ENCODE assay signal across 25 cellular contexts in the genomic region with DNA sequence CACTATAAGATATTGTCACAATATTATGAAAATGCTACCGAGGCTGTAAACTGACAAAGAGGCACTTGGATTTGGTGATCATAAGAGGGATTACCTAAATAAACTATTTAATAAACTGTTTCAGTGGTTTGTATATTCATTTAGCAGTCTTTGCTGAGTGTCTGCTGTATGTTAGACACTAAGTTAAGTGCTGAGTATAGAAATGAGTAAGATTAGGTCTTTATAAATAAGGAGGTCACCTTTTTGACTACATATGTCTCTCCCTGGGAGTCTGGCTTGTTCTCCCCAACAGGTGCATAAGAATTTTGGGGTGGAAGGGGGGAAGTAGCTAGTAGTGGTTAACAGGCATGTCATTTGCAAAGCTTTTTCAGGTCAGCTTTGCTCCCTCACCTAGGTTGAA.
"Had no signal": no experiment of that assay in that cellular context is flagged by ENCODE, and none has a peak within 500 bp of the region (broad histone marks: within the 10 kb centered on the region; RNA-seq: fewer than 3 reads in every experiment).

No MANE protein-coding gene starts in this region.

- ATAC-seq: activated CD8-positive, alpha-beta T cell treated with anti-CD3 and anti-CD28 coated beads for 36 hours; esophagus mucosa; gastrocnemius medialis; heart left ventricle; mucosa of descending colon; naive thymus-derived CD4-positive, alpha-beta T cell; right lobe of liver had no signal

- H3K4me3 ChIP-seq: gastrocnemius medialis, heart left ventricle, left ventricle myocardium inferior, mucosa of descending colon, ovary, right lobe of liver, tibial nerve, uterus had no signal

- H3K36me3 ChIP-seq: ovary, uterus had no signal

- H3K4me3 Mint-ChIP-seq: activated CD4-positive, alpha-beta T cell treated with anti-CD3 and anti-CD28 coated beads, Interleukin-2, amount 10 ng/mL, durations not matched to agents 24 days and 14 days; activated CD8-positive, alpha-beta T cell treated with anti-CD3 and anti-CD28 coated beads for 36 hours; activated T-cell treated with anti-CD3 and anti-CD28 coated beads, Interleukin-2, amount 50 U/mL, for 24 hours; central memory CD8-positive, alpha-beta T cell; naive thymus-derived CD4-positive, alpha-beta T cell; T-helper 2 cell treated with Interferon-gamma antibody and Interleukin-4, amounts not matched to agents 5 μg/mL and 100 μg/mL, for 36 hours had no signal

- H3K27ac ChIP-seq: gastrocnemius medialis, heart left ventricle, left ventricle myocardium inferior, ovary, right lobe of liver, tibial nerve, uterus had no signal

- H3K27ac Mint-ChIP-seq: activated CD4-positive, alpha-beta T cell treated with anti-CD3 and anti-CD28 coated beads, Interleukin-2, amount 10 ng/mL, durations not matched to agents 24 days and 14 days; activated CD8-positive, alpha-beta T cell treated with anti-CD3 and anti-CD28 coated beads for 36 hours; activated T-cell treated with anti-CD3 and anti-CD28 coated beads, Interleukin-2, amount 50 U/mL, for 24 hours; T-helper 2 cell treated with Interferon-gamma antibody and Interleukin-4, amounts not matched to agents 5 μg/mL and 100 μg/mL, for 36 hours had no signal

- H3K9me3 Mint-ChIP-seq: activated CD4-positive, alpha-beta T cell treated with anti-CD3 and anti-CD28 coated beads, Interleukin-2, amount 10 ng/mL, durations not matched to agents 24 days and 14 days; activated CD8-positive, alpha-beta T cell treated with anti-CD3 and anti-CD28 coated beads for 36 hours; activated T-cell treated with anti-CD3 and anti-CD28 coated beads, Interleukin-2, amount 50 U/mL, for 24 hours; central memory CD8-positive, alpha-beta T cell; immature natural killer cell; T-helper 2 cell treated with Interferon-gamma antibody and Interleukin-4, amounts not matched to agents 5 μg/mL and 100 μg/mL, for 36 hours had no signal

- H3K27me3 ChIP-seq: gastrocnemius medialis, heart left ventricle, ovary, right lobe of liver, tibial nerve, uterus had no signal

- DNase-seq: activated CD4-positive, alpha-beta T cell treated with anti-CD3 and anti-CD28 coated beads, Interleukin-2, amount 10 ng/mL, durations not matched to agents 24 days and 14 days; activated CD8-positive, alpha-beta T cell treated with anti-CD3 and anti-CD28 coated beads for 36 hours; activated effector memory CD4-positive, alpha-beta T cell treated with Interleukin-2 at 50 U/mL for 16 hours; activated naive CD4-positive, alpha-beta T cell treated with anti-CD3 and anti-CD28 coated beads, Interleukin-2, amount 50 U/mL, for 16 hours; activated T-cell treated with anti-CD3 and anti-CD28 coated beads, Interleukin-2, amount 50 U/mL, for 24 hours; aorta; cortex of kidney; gastrocnemius medialis; heart left ventricle; immature natural killer cell; kidney glomerular epithelial cell; left ventricle myocardium inferior; mucosa of descending colon; naive thymus-derived CD4-positive, alpha-beta T cell; ovary; right lobe of liver; small intestine; stimulated activated CD4-positive, alpha-beta T cell treated with anti-CD3 and anti-CD28 coated beads, Interleukin-4, amount 100 ng/mL, for 24 hours; stimulated activated naive CD4-positive, alpha-beta T cell; substantia nigra; uterus had no signal

- H3K4me1 Mint-ChIP-seq: activated CD4-positive, alpha-beta T cell treated with anti-CD3 and anti-CD28 coated beads, Interleukin-2, amount 10 ng/mL, durations not matched to agents 24 days and 14 days had no signal

- H3K9me3 ChIP-seq: gastrocnemius medialis, heart left ventricle, left ventricle myocardium inferior, mucosa of descending colon, ovary, right lobe of liver, tibial nerve, uterus had no signal

- H3K4me1 ChIP-seq: right lobe of liver had no signal

- H3K27me3 Mint-ChIP-seq: activated CD4-positive, alpha-beta T cell treated with anti-CD3 and anti-CD28 coated beads, Interleukin-2, amount 10 ng/mL, durations not matched to agents 24 days and 14 days; activated CD8-positive, alpha-beta T cell treated with anti-CD3 and anti-CD28 coated beads for 36 hours; activated T-cell treated with anti-CD3 and anti-CD28 coated beads, Interleukin-2, amount 50 U/mL, for 24 hours; central memory CD8-positive, alpha-beta T cell; naive thymus-derived CD4-positive, alpha-beta T cell had no signal
